In genomic region chr1:39407889-39408640, GRCh38 we compare ENCODE assay signal across 1 cellular context.
TF ChIP-seq lines count a peak whose summit lies in the region.

No MANE protein-coding gene starts in this region.

TF ChIP-seq in HepG2, 621 proteins besides CTCF, POLR2A, EP300 and RAD21 (continued from another document and continues in another):
- TF ChIP-seq PAXIP1 (CRISPR knock-in tag; conservative IDR thresholded peaks at IDR 0.05), result peak; percentile 65
- TF ChIP-seq TARDBP (CRISPR knock-in tag; IDR thresholded peaks at IDR 0.05), result 0 out of 2 replicates have a peak, but pooled peaks have one; percentile 33
- peak; percentile 5; the same call in 1 of the 2 replicates for TF ChIP-seq STAG1 (CRISPR knock-in tag; IDR thresholded peaks at IDR 0.05)
- peak; percentile 26; the same call in 1 of the 2 replicates for TF ChIP-seq FOXJ3 (CRISPR knock-in tag; IDR thresholded peaks at IDR 0.05; ENCODE audit: borderline replicate concordance)
- TF ChIP-seq ZFP37 (CRISPR knock-in tag; IDR thresholded peaks at IDR 0.05; ENCODE audit: borderline replicate concordance), result no peak
- 0 out of 2 replicates have a peak, but pooled peaks have one; percentile 21 for TF ChIP-seq ZNF274 (CRISPR knock-in tag; IDR thresholded peaks at IDR 0.05)
- no peak for TF ChIP-seq NFIC (IDR thresholded peaks at IDR 0.05; ENCODE audit: low read length)
- TF ChIP-seq ZNF598 (CRISPR knock-in tag; IDR thresholded peaks at IDR 0.05; ENCODE audit: borderline replicate concordance), result peak; percentile 82; the same call in 1 of the 2 replicates
- TF ChIP-seq KDM5A (IDR thresholded peaks at IDR 0.05; ENCODE audit: borderline replicate concordance, low read length), result peak; percentile 25; the same call in 1 of the 2 replicates
- TF ChIP-seq PHF8 (CRISPR knock-in tag; IDR thresholded peaks at IDR 0.05), result no peak
- peak; percentile 22 for TF ChIP-seq ZFX (CRISPR knock-in tag; IDR thresholded peaks at IDR 0.05; ENCODE audit: low read depth)
- TF ChIP-seq ZSCAN30 (CRISPR knock-in tag; IDR thresholded peaks at IDR 0.05), result no peak
- TF ChIP-seq, protein P1, sequence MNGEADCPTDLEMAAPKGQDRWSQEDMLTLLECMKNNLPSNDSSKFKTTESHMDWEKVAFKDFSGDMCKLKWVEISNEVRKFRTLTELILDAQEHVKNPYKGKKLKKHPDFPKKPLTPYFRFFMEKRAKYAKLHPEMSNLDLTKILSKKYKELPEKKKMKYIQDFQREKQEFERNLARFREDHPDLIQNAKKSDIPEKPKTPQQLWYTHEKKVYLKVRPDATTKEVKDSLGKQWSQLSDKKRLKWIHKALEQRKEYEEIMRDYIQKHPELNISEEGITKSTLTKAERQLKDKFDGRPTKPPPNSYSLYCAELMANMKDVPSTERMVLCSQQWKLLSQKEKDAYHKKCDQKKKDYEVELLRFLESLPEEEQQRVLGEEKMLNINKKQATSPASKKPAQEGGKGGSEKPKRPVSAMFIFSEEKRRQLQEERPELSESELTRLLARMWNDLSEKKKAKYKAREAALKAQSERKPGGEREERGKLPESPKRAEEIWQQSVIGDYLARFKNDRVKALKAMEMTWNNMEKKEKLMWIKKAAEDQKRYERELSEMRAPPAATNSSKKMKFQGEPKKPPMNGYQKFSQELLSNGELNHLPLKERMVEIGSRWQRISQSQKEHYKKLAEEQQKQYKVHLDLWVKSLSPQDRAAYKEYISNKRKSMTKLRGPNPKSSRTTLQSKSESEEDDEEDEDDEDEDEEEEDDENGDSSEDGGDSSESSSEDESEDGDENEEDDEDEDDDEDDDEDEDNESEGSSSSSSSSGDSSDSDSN (CRISPR knock-in tag; IDR thresholded peaks at IDR 0.05), result peak; percentile 50; the same call in 1 of the 2 replicates
- TF ChIP-seq, protein P2, sequence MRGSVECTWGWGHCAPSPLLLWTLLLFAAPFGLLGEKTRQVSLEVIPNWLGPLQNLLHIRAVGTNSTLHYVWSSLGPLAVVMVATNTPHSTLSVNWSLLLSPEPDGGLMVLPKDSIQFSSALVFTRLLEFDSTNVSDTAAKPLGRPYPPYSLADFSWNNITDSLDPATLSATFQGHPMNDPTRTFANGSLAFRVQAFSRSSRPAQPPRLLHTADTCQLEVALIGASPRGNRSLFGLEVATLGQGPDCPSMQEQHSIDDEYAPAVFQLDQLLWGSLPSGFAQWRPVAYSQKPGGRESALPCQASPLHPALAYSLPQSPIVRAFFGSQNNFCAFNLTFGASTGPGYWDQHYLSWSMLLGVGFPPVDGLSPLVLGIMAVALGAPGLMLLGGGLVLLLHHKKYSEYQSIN (CRISPR knock-in tag; IDR thresholded peaks at IDR 0.05; ENCODE audit: borderline replicate concordance), result no peak
- no peak for TF ChIP-seq MAFK (conservative IDR thresholded peaks at IDR 0.05 in 1 of 2, IDR thresholded peaks at IDR 0.05 in 1 of 2; ENCODE audit: low read length in 2 of 2)
- TF ChIP-seq ZNF232 (CRISPR knock-in tag; IDR thresholded peaks at IDR 0.05; ENCODE audit: borderline replicate concordance), result peak; percentile 93; the same call in 1 of the 2 replicates
- no peak for TF ChIP-seq ZNF337 (CRISPR knock-in tag; IDR thresholded peaks at IDR 0.05; ENCODE audit: borderline replicate concordance, low read depth)
- peak; percentile 70; the same call in 1 of the 2 replicates for TF ChIP-seq ZNF501 (CRISPR knock-in tag; IDR thresholded peaks at IDR 0.05)
- TF ChIP-seq, protein P3, sequence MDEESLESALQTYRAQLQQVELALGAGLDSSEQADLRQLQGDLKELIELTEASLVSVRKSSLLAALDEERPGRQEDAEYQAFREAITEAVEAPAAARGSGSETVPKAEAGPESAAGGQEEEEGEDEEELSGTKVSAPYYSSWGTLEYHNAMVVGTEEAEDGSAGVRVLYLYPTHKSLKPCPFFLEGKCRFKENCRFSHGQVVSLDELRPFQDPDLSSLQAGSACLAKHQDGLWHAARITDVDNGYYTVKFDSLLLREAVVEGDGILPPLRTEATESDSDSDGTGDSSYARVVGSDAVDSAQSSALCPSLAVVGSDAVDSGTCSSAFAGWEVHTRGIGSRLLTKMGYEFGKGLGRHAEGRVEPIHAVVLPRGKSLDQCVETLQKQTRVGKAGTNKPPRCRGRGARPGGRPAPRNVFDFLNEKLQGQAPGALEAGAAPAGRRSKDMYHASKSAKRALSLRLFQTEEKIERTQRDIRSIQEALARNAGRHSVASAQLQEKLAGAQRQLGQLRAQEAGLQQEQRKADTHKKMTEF (CRISPR knock-in tag; IDR thresholded peaks at IDR 0.05), result 0 out of 2 replicates have a peak, but pooled peaks have one; percentile 10
- TF ChIP-seq NFE2L1 (CRISPR knock-in tag; IDR thresholded peaks at IDR 0.05; ENCODE audit: borderline replicate concordance), result no peak
- TF ChIP-seq SETDB1 (CRISPR knock-in tag; IDR thresholded peaks at IDR 0.05; ENCODE audit: borderline replicate concordance), result no peak
- TF ChIP-seq, protein P4, sequence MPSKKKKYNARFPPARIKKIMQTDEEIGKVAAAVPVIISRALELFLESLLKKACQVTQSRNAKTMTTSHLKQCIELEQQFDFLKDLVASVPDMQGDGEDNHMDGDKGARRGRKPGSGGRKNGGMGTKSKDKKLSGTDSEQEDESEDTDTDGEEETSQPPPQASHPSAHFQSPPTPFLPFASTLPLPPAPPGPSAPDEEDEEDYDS (CRISPR knock-in tag; IDR thresholded peaks at IDR 0.05), result peak; percentile 35; the same call in 1 of the 2 replicates
- TF ChIP-seq NAIF1 (CRISPR knock-in tag; IDR thresholded peaks at IDR 0.05; ENCODE audit: borderline replicate concordance), result no peak
- TF ChIP-seq ZBTB1 (CRISPR knock-in tag; IDR thresholded peaks at IDR 0.05; ENCODE audit: borderline replicate concordance), result no peak
- peak; percentile 58; the same call in 1 of the 2 replicates for TF ChIP-seq SP4 (CRISPR knock-in tag; IDR thresholded peaks at IDR 0.05)
- TF ChIP-seq SSRP1 (CRISPR knock-in tag; IDR thresholded peaks at IDR 0.05), result peak; percentile 63; the same call in 1 of the 2 replicates
- TF ChIP-seq CREB1 (IDR thresholded peaks at IDR 0.05), result no peak
- TF ChIP-seq CREB1 (CRISPR knock-in tag; IDR thresholded peaks at IDR 0.05), result peak; percentile 67
- TF ChIP-seq ZNF563 (CRISPR knock-in tag; IDR thresholded peaks at IDR 0.05), result no peak
- TF ChIP-seq PAWR (CRISPR knock-in tag; IDR thresholded peaks at IDR 0.05; ENCODE audit: borderline replicate concordance), result no peak
- TF ChIP-seq SPEN (CRISPR knock-in tag; IDR thresholded peaks at IDR 0.05; ENCODE audit: low read depth), result 0 out of 2 replicates have a peak, but pooled peaks have one; percentile 9
- TF ChIP-seq STAT6 (CRISPR knock-in tag; IDR thresholded peaks at IDR 0.05; ENCODE audit: borderline replicate concordance), result no peak
- peak; percentile 26; the same call in 1 of the 2 replicates for TF ChIP-seq RARA (CRISPR knock-in tag; IDR thresholded peaks at IDR 0.05)
- TF ChIP-seq ZBTB7B (CRISPR knock-in tag; IDR thresholded peaks at IDR 0.05), result no peak
- TF ChIP-seq E2F2 (CRISPR knock-in tag; IDR thresholded peaks at IDR 0.05; ENCODE audit: borderline replicate concordance), result peak; percentile 81; the same call in 1 of the 2 replicates
- peak; percentile 55; the same call in 1 of the 2 replicates for TF ChIP-seq SIN3A (IDR thresholded peaks at IDR 0.05; ENCODE audit: borderline replicate concordance, low read depth, low read length)
- 0 out of 2 replicates have a peak, but pooled peaks have one; percentile 22 for TF ChIP-seq ZMAT3 (CRISPR knock-in tag; conservative IDR thresholded peaks at IDR 0.05)
- TF ChIP-seq ZNF878 (CRISPR knock-in tag; IDR thresholded peaks at IDR 0.05), result peak; percentile 46; the same call in 1 of the 2 replicates
- TF ChIP-seq, protein P5, sequence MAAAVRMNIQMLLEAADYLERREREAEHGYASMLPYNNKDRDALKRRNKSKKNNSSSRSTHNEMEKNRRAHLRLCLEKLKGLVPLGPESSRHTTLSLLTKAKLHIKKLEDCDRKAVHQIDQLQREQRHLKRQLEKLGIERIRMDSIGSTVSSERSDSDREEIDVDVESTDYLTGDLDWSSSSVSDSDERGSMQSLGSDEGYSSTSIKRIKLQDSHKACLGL (CRISPR knock-in tag; IDR thresholded peaks at IDR 0.05), result no peak; the same call in 1 of the 2 replicates
- peak; percentile 68; the same call in 1 of the 2 replicates for TF ChIP-seq ARID4A (CRISPR knock-in tag; IDR thresholded peaks at IDR 0.05; ENCODE audit: borderline replicate concordance)
- TF ChIP-seq, protein P6, sequence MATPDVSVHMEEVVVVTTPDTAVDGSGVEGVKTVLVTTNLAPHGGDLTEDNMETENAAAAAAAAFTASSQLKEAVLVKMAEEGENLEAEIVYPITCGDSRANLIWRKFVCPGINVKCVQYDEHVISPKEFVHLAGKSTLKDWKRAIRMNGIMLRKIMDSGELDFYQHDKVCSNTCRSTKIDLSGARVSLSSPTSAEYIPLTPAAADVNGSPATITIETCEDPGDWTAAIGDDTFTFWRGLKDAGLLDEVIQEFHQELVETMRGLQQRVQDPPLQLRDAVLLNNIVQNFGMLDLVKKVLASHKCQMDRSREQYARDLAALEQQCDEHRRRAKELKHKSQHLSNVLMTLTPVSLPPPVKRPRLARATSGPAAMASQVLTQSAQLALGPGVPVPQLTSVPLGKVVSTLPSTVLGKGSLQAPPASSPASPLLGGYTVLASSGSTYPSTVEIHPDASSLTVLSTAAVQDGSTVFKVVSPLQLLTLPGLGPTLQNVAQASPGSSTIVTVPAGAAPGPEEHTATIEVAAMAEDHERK (CRISPR knock-in tag; IDR thresholded peaks at IDR 0.05; ENCODE audit: low read depth), result no peak
